In the genomic region with DNA sequence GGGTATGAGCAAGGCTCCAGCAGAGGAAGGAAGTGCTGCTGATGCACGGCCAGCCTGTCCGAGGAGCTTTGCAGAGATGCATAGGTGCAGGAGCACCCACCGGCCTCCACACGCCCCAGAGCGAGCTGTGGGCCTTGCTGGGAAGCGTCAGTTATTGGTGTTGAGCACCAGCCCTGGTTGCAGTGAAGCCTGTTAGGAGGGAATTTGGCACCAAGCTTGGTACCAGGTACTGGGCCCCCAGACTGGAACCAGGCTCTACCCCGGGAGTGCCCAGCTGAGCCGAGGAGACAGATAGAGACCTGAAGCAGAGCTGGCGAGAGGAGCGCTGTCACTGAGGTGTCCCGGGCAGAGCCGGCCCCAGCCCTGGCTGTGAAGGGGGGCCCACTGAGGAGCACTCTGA, we compare ENCODE assay signal across 21 cellular contexts. TPM values are rescaled to one million over a fixed set of nuclear protein-coding genes. Genes with fewer than 3 reads are reported as not detected.
DNase-seq lines count a peak whose midpoint lies in the region; ATAC-seq, FAIRE-seq and TF ChIP-seq lines count a peak whose summit lies in the region.
"Had no signal": no experiment of that assay in that cellular context is flagged by ENCODE, and none has a peak within 500 bp of the region (broad histone marks: within the 10 kb centered on the region; RNA-seq: fewer than 3 reads in every experiment).

No MANE protein-coding gene starts in this region.

- ATAC-seq in activated CD8-positive, alpha-beta T cell treated with anti-CD3 and anti-CD28 coated beads for 36 hours, result no peak
- no peak for ATAC-seq in central memory CD8-positive, alpha-beta T cell (replicated peaks; ENCODE audit: extremely low read depth, poor library complexity, severe bottlenecking)
- no peak for ATAC-seq in stimulated activated naive B cell treated with anti-CD40 and anti-IgM and Interleukin-4, amounts not matched to agents 10 μg/mL and 1 μg/mL and 100 μg/mL, for 72 hours (replicated peaks)
- ATAC-seq: left lung had no signal

- H2BK5ac ChIP-seq in mesendoderm (ENCODE audit: low read length), result no peak overlapping the region

- H2AK5ac ChIP-seq in mesendoderm (ENCODE audit: low read length), result no peak overlapping the region

- H3K27me3 ChIP-seq in mesendoderm (ENCODE audit: insufficient read depth, low read length, poor library complexity), result no peaks in the 10 kb centered on the region

- no peak overlapping the region for H3K18ac ChIP-seq in mesendoderm (ENCODE audit: low read length)

- intact Hi-C loops in activated CD8-positive, alpha-beta T cell treated with anti-CD3 and anti-CD28 coated beads for 36 hours (cut with micrococcal nuclease), result no loop called here

- H4K5ac ChIP-seq in mesendoderm (ENCODE audit: low read length), result no peak overlapping the region

- H3K36me3 ChIP-seq in mesendoderm (ENCODE audit: control insufficient read depth, insufficient read depth, low read length), result no peaks in the 10 kb centered on the region
- H3K36me3 ChIP-seq: HAP-1, left lung, neural progenitor cell, thoracic aorta had no signal

- no peak overlapping the region for H4K8ac ChIP-seq in mesendoderm (ENCODE audit: low read depth, low read length)

- H3K27ac Mint-ChIP-seq in activated CD8-positive, alpha-beta T cell treated with anti-CD3 and anti-CD28 coated beads for 36 hours, result peak overlapping the region; percentile 89
- H3K27ac Mint-ChIP-seq in central memory CD8-positive, alpha-beta T cell (ENCODE audit: low read depth), result peak overlapping the region; percentile 98
- H3K27ac Mint-ChIP-seq in stimulated activated naive B cell treated with anti-CD40 and anti-IgM and Interleukin-4, amounts not matched to agents 10 μg/mL and 1 μg/mL and 100 μg/mL, for 72 hours, result peak overlapping the region; percentile 72
- H3K27ac Mint-ChIP-seq: neural progenitor cell had no signal

- peaks cover 28% of the 10 kb centered on the region for H3K79me1 ChIP-seq in mesendoderm (ENCODE audit: low read length)

- no peak overlapping the region for H3K4ac ChIP-seq in mesendoderm (ENCODE audit: low read depth, low read length)

- no peak overlapping the region for H2BK15ac ChIP-seq in mesendoderm (replicated peaks; ENCODE audit: low read depth)

- no peak overlapping the region for H3K4me2 ChIP-seq in mesendoderm (ENCODE audit: low read length)
- H3K4me2 ChIP-seq: neural progenitor cell had no signal

- no peaks in the 10 kb centered on the region for H3K9me3 Mint-ChIP-seq in activated CD8-positive, alpha-beta T cell treated with anti-CD3 and anti-CD28 coated beads for 36 hours
- H3K9me3 Mint-ChIP-seq in central memory CD8-positive, alpha-beta T cell, result no peaks in the 10 kb centered on the region
- no peaks in the 10 kb centered on the region for H3K9me3 Mint-ChIP-seq in stimulated activated naive B cell treated with anti-CD40 and anti-IgM and Interleukin-4, amounts not matched to agents 10 μg/mL and 1 μg/mL and 100 μg/mL, for 72 hours
- H3K9me3 Mint-ChIP-seq: neural progenitor cell had no signal

- in situ Hi-C loops in G401 (cut with HindIII; ENCODE audit: low sequenced_read_pairs), result no loop called here

- TF ChIP-seq CTCF in activated CD8-positive, alpha-beta T cell treated with anti-CD3 and anti-CD28 coated beads for 36 hours (IDR thresholded peaks at IDR 0.05), result no peak

- no peaks in the 10 kb centered on the region for H3K4me1 ChIP-seq in mesendoderm (ENCODE audit: control insufficient read depth, low read depth, low read length)
- H3K4me1 ChIP-seq: HAP-1 had no signal

- H3K56ac ChIP-seq in mesendoderm (ENCODE audit: low read length), result no peak overlapping the region

- no peak overlapping the region for H3K27ac ChIP-seq in mesendoderm (ENCODE audit: low read depth, low read length)
- H3K27ac ChIP-seq: C4-2B, left lung, neural progenitor cell, thoracic aorta, WERI-Rb-1 had no signal

- no CpG with 5 or more reads among the region's 12 CpGs for WGBS in mesendoderm (ENCODE audit: extremely low coverage, insufficient coverage, low lambda C conversion rate)

- no peak overlapping the region for H3K9ac ChIP-seq in mesendoderm (ENCODE audit: low read length)
- H3K9ac ChIP-seq: neural progenitor cell had no signal

- no peak overlapping the region for H3K23ac ChIP-seq in mesendoderm (ENCODE audit: low read length)

- peaks cover 53% of the 10 kb centered on the region for H3K36me3 Mint-ChIP-seq in activated CD8-positive, alpha-beta T cell treated with anti-CD3 and anti-CD28 coated beads for 36 hours (ENCODE audit: low read depth)
- H3K36me3 Mint-ChIP-seq in central memory CD8-positive, alpha-beta T cell (ENCODE audit: insufficient read depth), result peaks cover 84% of the 10 kb centered on the region
- H3K36me3 Mint-ChIP-seq in stimulated activated naive B cell treated with anti-CD40 and anti-IgM and Interleukin-4, amounts not matched to agents 10 μg/mL and 1 μg/mL and 100 μg/mL, for 72 hours, result peaks cover 7 to 8% of the 10 kb centered on the region in 2 donors

- H3K79me2 ChIP-seq in mesendoderm (ENCODE audit: control insufficient read depth, insufficient read depth, low read length), result peaks cover 14% of the 10 kb centered on the region

- peak overlapping the region; percentile 66 for H3K4me3 Mint-ChIP-seq in activated CD8-positive, alpha-beta T cell treated with anti-CD3 and anti-CD28 coated beads for 36 hours
- peak overlapping the region; percentile 88 for H3K4me3 Mint-ChIP-seq in central memory CD8-positive, alpha-beta T cell
- H3K4me3 Mint-ChIP-seq in stimulated activated naive B cell treated with anti-CD40 and anti-IgM and Interleukin-4, amounts not matched to agents 10 μg/mL and 1 μg/mL and 100 μg/mL, for 72 hours, result no peak overlapping the region
- H3K4me3 Mint-ChIP-seq: neural progenitor cell had no signal

- CTCF ChIA-PET in activated CD8-positive, alpha-beta T cell treated with anti-CD3 and anti-CD28 coated beads for 36 hours (lab: Charles Lee), result interaction anchor here (2.6 to 12.3 kb wide), 2 partner anchors 19 to 78 kb away, joined by 17 to 166 read pairs; no protein-coding TSS in a partner anchor

- POLR2A ChIA-PET in activated CD8-positive, alpha-beta T cell treated with anti-CD3 and anti-CD28 coated beads for 36 hours (lab: Charles Lee), result interaction anchor here (1.6 kb wide), 1 partner anchor 30 kb away, joined by 5 read pairs; no protein-coding TSS in a partner anchor

- DNase-seq in activated gamma-delta T cell treated with Interleukin-2 at 50 U/mL for 16 hours (peak; percentile 46), activated gamma-delta T cell (lab: John Stamatoyannopoulos, UW) (no peak), GM19239 (ENCODE audit: insufficient read length, low spot score) (no peak), G401 (ENCODE audit: low spot score) (no peak), mesendoderm (no peak)
- no peak for DNase-seq in activated CD8-positive, alpha-beta T cell treated with anti-CD3 and anti-CD28 coated beads for 36 hours
- no peak for DNase-seq in central memory CD8-positive, alpha-beta T cell (ENCODE audit: low spot score in 2 of 2)
- no peak for DNase-seq in stimulated activated naive B cell treated with anti-CD40 and anti-IgM and Interleukin-4, amounts not matched to agents 10 μg/mL and 1 μg/mL and 100 μg/mL, for 72 hours
- DNase-seq: DMS153, erythroblast, foreskin fibroblast, GDM1, left lung, midbrain, NCI-H524 treated with DMSO at 0.1 percent for 48 hours, WERI-Rb-1 had no signal

- no peak overlapping the region for H2BK120ac ChIP-seq in mesendoderm (ENCODE audit: low read depth, low read length)

- FAIRE-seq in GM19239 (lab: Jason Lieb, UNC), result no peak
- FAIRE-seq: RCC 7860 had no signal

- no peak overlapping the region for H3K4me3 ChIP-seq in mesendoderm (ENCODE audit: low read length)
- H3K4me3 ChIP-seq: HAP-1, left lung, neural progenitor cell, thoracic aorta had no signal

- peaks cover 82% of the 10 kb centered on the region for H3K4me1 Mint-ChIP-seq in activated CD8-positive, alpha-beta T cell treated with anti-CD3 and anti-CD28 coated beads for 36 hours (ENCODE audit: low read depth)
- peaks cover 71% of the 10 kb centered on the region for H3K4me1 Mint-ChIP-seq in central memory CD8-positive, alpha-beta T cell
- H3K4me1 Mint-ChIP-seq in stimulated activated naive B cell treated with anti-CD40 and anti-IgM and Interleukin-4, amounts not matched to agents 10 μg/mL and 1 μg/mL and 100 μg/mL, for 72 hours, result peaks cover 13 to 16% of the 10 kb centered on the region in 2 donors

- H3K27me3 Mint-ChIP-seq in activated CD8-positive, alpha-beta T cell treated with anti-CD3 and anti-CD28 coated beads for 36 hours, result no peaks in the 10 kb centered on the region
- no peaks in the 10 kb centered on the region for H3K27me3 Mint-ChIP-seq in central memory CD8-positive, alpha-beta T cell
- peaks cover 0 to 10% of the 10 kb centered on the region in 2 donors for H3K27me3 Mint-ChIP-seq in stimulated activated naive B cell treated with anti-CD40 and anti-IgM and Interleukin-4, amounts not matched to agents 10 μg/mL and 1 μg/mL and 100 μg/mL, for 72 hours

RNA-seq across cellular contexts. Expression of a gene that starts 5.2 kb away (rescaled TPM):
- total RNA-seq in activated CD8-positive, alpha-beta T cell treated with anti-CD3 and anti-CD28 coated beads for 36 hours, result 10 to 100 TPM; 47.4 to 50.3 TPM
- total RNA-seq in G401 (2014; rRNA removed; shearing (Covaris generic)), result 5.0 and 11.1 TPM in 2 replicates
- 24.2 TPM for polyA plus RNA-seq in mesendoderm (2013, experiment 1 of 2)
- polyA plus RNA-seq in mesendoderm (2013, experiment 2 of 2), result 22.1 TPM

RNA-seq across cellular contexts. Expression of a gene that starts 57.0 kb away (rescaled TPM):
- 100 to 1,000 TPM; 235 to 242 TPM for total RNA-seq in activated CD8-positive, alpha-beta T cell treated with anti-CD3 and anti-CD28 coated beads for 36 hours
- total RNA-seq in G401 (2014; rRNA removed; shearing (Covaris generic)), result 396 and 436 TPM in 2 replicates
- 654 TPM for polyA plus RNA-seq in mesendoderm (2013, experiment 1 of 2)
- polyA plus RNA-seq in mesendoderm (2013, experiment 2 of 2), result 649 TPM

Comparison
In these comparisons a context has a peak if more than half of its experiments do, and no peak if none do; other contexts are left out.
1. H3K4me3 Mint-ChIP-seq: peak in activated CD8-positive, alpha-beta T cell treated with anti-CD3 and anti-CD28 coated beads for 36 hours (single experiment) and central memory CD8-positive, alpha-beta T cell (single experiment); none in stimulated activated naive B cell treated with anti-CD40 and anti-IgM and Interleukin-4, amounts not matched to agents 10 μg/mL and 1 μg/mL and 100 μg/mL, for 72 hours (0 of 2).
2. Peak in every context shown above with its lines, with median percentiles within 50 percentile points of each other: H3K27ac Mint-ChIP-seq.